8 cellular contexts compared by ENCODE assay signal in genomic region chr9:5628183-5628529, GRCh38. TPM values are rescaled to one million over a fixed set of nuclear protein-coding genes. Genes with fewer than 3 reads are reported as not detected.
DNase-seq lines count a peak whose midpoint lies in the region; ATAC-seq lines count a peak whose summit lies in the region.

No MANE protein-coding gene starts in this region.

- H3K36me3 Mint-ChIP-seq in CD4-positive, CD25-positive, alpha-beta regulatory T cell: peaks cover 5% of the 10 kb centered on the region
- H3K36me3 Mint-ChIP-seq in effector memory CD8-positive, alpha-beta T cell (ENCODE audit: insufficient read depth): peaks cover 16% of the 10 kb centered on the region

- no peaks in the 10 kb centered on the region for H3K9me3 Mint-ChIP-seq in CD4-positive, CD25-positive, alpha-beta regulatory T cell
- no peaks in the 10 kb centered on the region for H3K9me3 Mint-ChIP-seq in effector memory CD8-positive, alpha-beta T cell

- no peak overlapping the region for H3K14ac ChIP-seq in neuronal stem cell (ENCODE audit: low read length)

- H2BK120ac ChIP-seq in neuronal stem cell (ENCODE audit: low read depth, low read length): no peak overlapping the region

- H3K4me3 ChIP-seq in CD4-positive, CD25-positive, alpha-beta regulatory T cell (ENCODE audit: low read depth, low read length): peak overlapping the region; percentile 97
- peak overlapping the region; percentile 94 to 100 for H3K4me3 ChIP-seq in neuronal stem cell (ENCODE audit: low read length in 2 of 2)

- H2BK5ac ChIP-seq in neuronal stem cell (ENCODE audit: low read length): peak overlapping the region; percentile 94

- no peak overlapping the region for H2BK12ac ChIP-seq in neuronal stem cell (ENCODE audit: low read length)

- no peak overlapping the region for H2BK15ac ChIP-seq in neuronal stem cell (ENCODE audit: low read length)

- no peak overlapping the region for H2AK5ac ChIP-seq in neuronal stem cell (ENCODE audit: low read depth, low read length)

- peak overlapping the region; percentile 93 for H3K27ac ChIP-seq in CD4-positive, CD25-positive, alpha-beta regulatory T cell (ENCODE audit: insufficient read depth, low read length, poor library complexity, severe bottlenecking)
- H3K27ac ChIP-seq in neuronal stem cell (replicated peaks; ENCODE audit: low read length): peak overlapping the region; percentile 100

- H2AFZ ChIP-seq in neuronal stem cell (ENCODE audit: low read length): peak overlapping the region; percentile 98

- peaks cover 5% of the 10 kb centered on the region for H3K27me3 Mint-ChIP-seq in CD4-positive, CD25-positive, alpha-beta regulatory T cell
- H3K27me3 Mint-ChIP-seq in effector memory CD8-positive, alpha-beta T cell: no peaks in the 10 kb centered on the region

- no peaks in the 10 kb centered on the region for H3K36me3 ChIP-seq in CD4-positive, CD25-positive, alpha-beta regulatory T cell (ENCODE audit: control insufficient read depth, insufficient read depth, low read length)
- no peaks in the 10 kb centered on the region for H3K36me3 ChIP-seq in neuronal stem cell (replicated peaks in 1 of 2; ENCODE audit: control insufficient read depth in 2 of 2, insufficient read depth in 2 of 2, low read length in 2 of 2)

- no peak overlapping the region for H4K8ac ChIP-seq in neuronal stem cell (ENCODE audit: low read depth, low read length)

- no peak overlapping the region for H3K4ac ChIP-seq in neuronal stem cell (ENCODE audit: low read length)

- no peak overlapping the region for H3K18ac ChIP-seq in neuronal stem cell (ENCODE audit: low read length)

- H3K79me1 ChIP-seq in neuronal stem cell (ENCODE audit: low read depth, low read length): peaks cover 3% of the 10 kb centered on the region

- no peaks in the 10 kb centered on the region for H3K27me3 ChIP-seq in CD4-positive, CD25-positive, alpha-beta regulatory T cell (ENCODE audit: control insufficient read depth, insufficient read depth, low read length)
- no peaks in the 10 kb centered on the region for H3K27me3 ChIP-seq in neuronal stem cell (ENCODE audit: control insufficient read depth in 3 of 3, insufficient read depth in 3 of 3, low read depth in 1 of 3, low read length in 3 of 3)

- no peak for ATAC-seq in CD4-positive, CD25-positive, alpha-beta regulatory T cell (ENCODE audit: low read depth in 2 of 2)
- ATAC-seq in effector memory CD8-positive, alpha-beta T cell (replicated peaks): no peak
- ATAC-seq in HG03378 (IDR thresholded peaks at IDR 0.05; ENCODE audit: unreplicated experiment) (no peak), HG02973 (IDR thresholded peaks at IDR 0.05; ENCODE audit: unreplicated experiment) (no peak), HG02938 (IDR thresholded peaks at IDR 0.05; ENCODE audit: unreplicated experiment) (no peak)

- H3K23ac ChIP-seq in neuronal stem cell (ENCODE audit: low read depth, low read length, poor library complexity): no peak overlapping the region

- DNase-seq in CD4-positive, CD25-positive, alpha-beta regulatory T cell: no peak
- DNase-seq in NCI-H146 treated with DMSO at 0.1 percent for 48 hours (lab: John Stamatoyannopoulos, UW; ENCODE audit: unreplicated experiment): peak; percentile 19
- DNase-seq in effector memory CD8-positive, alpha-beta T cell: peak in 1 of 3 experiments; percentile 3
- peak; percentile 11 for DNase-seq in neuronal stem cell (ENCODE audit: low spot score)
- DNase-seq in NCI-H2029 treated with DMSO at 0.1 percent for 48 hours (lab: John Stamatoyannopoulos, UW): no peak

- WGBS in neuronal stem cell (ENCODE audit: extremely low coverage in 2 of 2, insufficient read length in 2 of 2, insufficient replicate concordance in 1 of 2), 2 donors: no CpG with 5 or more reads among the region's 7 CpGs

- no peak overlapping the region for H4K91ac ChIP-seq in neuronal stem cell (ENCODE audit: low read depth, low read length, poor library complexity)

- H3K9me3 ChIP-seq in CD4-positive, CD25-positive, alpha-beta regulatory T cell (ENCODE audit: control insufficient read depth in 2 of 2, low read length in 2 of 2): no peaks in the 10 kb centered on the region
- H3K9me3 ChIP-seq in neuronal stem cell (replicated peaks in 1 of 2; ENCODE audit: control insufficient read depth in 2 of 2, insufficient read depth in 1 of 2, low read depth in 1 of 2, low read length in 2 of 2): no peaks in the 10 kb centered on the region

- peak overlapping the region; percentile 96 to 97 (median 97) for H3K27ac Mint-ChIP-seq in CD4-positive, CD25-positive, alpha-beta regulatory T cell
- peak overlapping the region; percentile 95 to 99 for H3K27ac Mint-ChIP-seq in effector memory CD8-positive, alpha-beta T cell

- H3K4me1 Mint-ChIP-seq in CD4-positive, CD25-positive, alpha-beta regulatory T cell: peaks cover 34 to 77% (median 60%) of the 10 kb centered on the region in 4 donors
- peaks cover 39 to 56% of the 10 kb centered on the region in 2 donors for H3K4me1 Mint-ChIP-seq in effector memory CD8-positive, alpha-beta T cell (ENCODE audit: low read depth in 2 of 2)

- H3K4me2 ChIP-seq in neuronal stem cell (ENCODE audit: insufficient read depth, low read length, poor library complexity, severe bottlenecking): peak overlapping the region; percentile 65

- H3K4me3 Mint-ChIP-seq in CD4-positive, CD25-positive, alpha-beta regulatory T cell: peak overlapping the region; percentile 89 to 97 (median 94)
- H3K4me3 Mint-ChIP-seq in effector memory CD8-positive, alpha-beta T cell: peak overlapping the region; percentile 99 to 100

- H3K4me1 ChIP-seq in CD4-positive, CD25-positive, alpha-beta regulatory T cell (ENCODE audit: control insufficient read depth, insufficient read depth, low read length, poor library complexity, severe bottlenecking): peaks cover 73% of the 10 kb centered on the region
- peaks cover 0 to 5% of the 10 kb centered on the region in 2 donors for H3K4me1 ChIP-seq in neuronal stem cell (ENCODE audit: control insufficient read depth in 2 of 2, insufficient read depth in 1 of 2, low read depth in 1 of 2, low read length in 2 of 2)

- no peak overlapping the region for H3K9ac ChIP-seq in neuronal stem cell (ENCODE audit: low read depth, low read length, poor library complexity)

RNA-seq across cellular contexts. Expression of gene RIC1, which starts 0.8 kb away (rescaled TPM):
- 29.9 TPM for total RNA-seq in CD4-positive, CD25-positive, alpha-beta regulatory T cell
- 1 to 10 TPM; 5.0 to 8.8 (median 6.4) TPM for polyA plus RNA-seq in CD4-positive, CD25-positive, alpha-beta regulatory T cell
- polyA plus RNA-seq in neuronal stem cell (2013, experiment 1 of 2): 10.3 TPM
- 10.1 TPM for polyA plus RNA-seq in neuronal stem cell (2013, experiment 2 of 2)

Comparison
In these comparisons a context has a peak if more than half of its experiments do, and no peak if none do; other contexts are left out.
1. DNase-seq: peak in NCI-H146 treated with DMSO at 0.1 percent for 48 hours (single experiment) and neuronal stem cell (single experiment); none in CD4-positive, CD25-positive, alpha-beta regulatory T cell (0 of 3) and NCI-H2029 treated with DMSO at 0.1 percent for 48 hours (single experiment).